ENCODE assay signal across 8 cellular contexts in genomic region chr2:157327621-157328102, GRCh38. TPM values are rescaled to one million over a fixed set of nuclear protein-coding genes. Genes with fewer than 3 reads are reported as not detected.
DNase-seq lines count a peak whose midpoint lies in the region; ATAC-seq and TF ChIP-seq lines count a peak whose summit lies in the region.

No MANE protein-coding gene starts in this region.

- H3K27ac Mint-ChIP-seq in activated CD4-positive, alpha-beta T cell treated with anti-CD3 and anti-CD28 coated beads for 36 hours = peak overlapping the region; percentile 72

- CTCF ChIA-PET in activated CD4-positive, alpha-beta T cell treated with anti-CD3 and anti-CD28 coated beads for 36 hours (lab: Charles Lee) = interaction anchor here (0.6 to 12.4 kb wide), 53 partner anchors 9 to 549 kb away, joined by 3 to 189 read pairs (median 6); partner anchors contain the start of gene ACVR1C

- TF ChIP-seq CTCF in AG10803 (conservative IDR thresholded peaks at IDR 0.05; ENCODE audit: low read length) (peak; percentile 97), choroid plexus epithelial cell (conservative IDR thresholded peaks at IDR 0.05; ENCODE audit: low read depth, low read length) (peak; percentile 97), left lung (IDR thresholded peaks at IDR 0.05) (peak; percentile 85 to 92)

- POLR2A ChIA-PET in activated CD4-positive, alpha-beta T cell treated with anti-CD3 and anti-CD28 coated beads for 36 hours (lab: Charles Lee) = interaction anchor here (0.5 to 3.3 kb wide), 4 partner anchors 85 to 143 kb away, joined by 3 to 16 read pairs (median 5); no protein-coding TSS in a partner anchor

- no peaks in the 10 kb centered on the region for H3K36me3 ChIP-seq in left lung

- intact Hi-C loops in activated CD4-positive, alpha-beta T cell treated with anti-CD3 and anti-CD28 coated beads for 36 hours (cut with DNase I, micrococcal nuclease) = loop anchor here (1.0 to 5.0 kb wide), 5 partner anchors 15 to 165 kb away; no protein-coding TSS in a partner anchor
- intact Hi-C loops in left lung (cut with DNase I) = no loop called here

- H3K27me3 Mint-ChIP-seq in activated CD4-positive, alpha-beta T cell treated with anti-CD3 and anti-CD28 coated beads for 36 hours = no peaks in the 10 kb centered on the region

- H3K4me1 Mint-ChIP-seq in activated CD4-positive, alpha-beta T cell treated with anti-CD3 and anti-CD28 coated beads for 36 hours = peaks cover 59% of the 10 kb centered on the region

- no peaks in the 10 kb centered on the region for H3K27me3 ChIP-seq in left lung

- no peak overlapping the region for H3K27ac ChIP-seq in left lung

- DNase-seq in AG10803 (ENCODE audit: low read depth) (peak; percentile 73), NCI-H446 (lab: John Stamatoyannopoulos, UW) (peak; percentile 34 to 80), choroid plexus epithelial cell (ENCODE audit: low read depth) (peak; percentile 86), left lung (peak; percentile 70 to 87)
- peak; percentile 95 for DNase-seq in activated CD4-positive, alpha-beta T cell treated with anti-CD3 and anti-CD28 coated beads for 36 hours
- DNase-seq in stimulated activated CD4-positive, alpha-beta T cell treated with anti-CD3 and anti-CD28 coated beads, TNF-alpha, amount 100 ng/mL, for 24 hours (ENCODE audit: low read depth in 3 of 3) = peak; percentile 80 to 89 (median 81)

- H3K36me3 Mint-ChIP-seq in activated CD4-positive, alpha-beta T cell treated with anti-CD3 and anti-CD28 coated beads for 36 hours (ENCODE audit: low read depth) = peaks cover 3% of the 10 kb centered on the region

- no peaks in the 10 kb centered on the region for H3K9me3 Mint-ChIP-seq in activated CD4-positive, alpha-beta T cell treated with anti-CD3 and anti-CD28 coated beads for 36 hours (ENCODE audit: low read depth)

- no peak overlapping the region for H3K4me3 ChIP-seq in AG10803 (ENCODE audit: low read length)
- no peak overlapping the region for H3K4me3 ChIP-seq in choroid plexus epithelial cell (ENCODE audit: low read depth, low read length)
- H3K4me3 ChIP-seq in left lung = no peak overlapping the region

- H3K4me1 ChIP-seq in left lung = peaks cover 0 to 6% of the 10 kb centered on the region in 2 donors

- no peaks in the 10 kb centered on the region for H3K9me3 ChIP-seq in left lung

- ATAC-seq in GM18873 (IDR thresholded peaks at IDR 0.05; ENCODE audit: low FRiP score, unreplicated experiment) (peak; percentile 94), HG03103 (IDR thresholded peaks at IDR 0.05; ENCODE audit: low read depth, unreplicated experiment) (peak; percentile 97), left lung (peak; percentile 95)
- ATAC-seq in activated CD4-positive, alpha-beta T cell treated with anti-CD3 and anti-CD28 coated beads for 36 hours = peak; percentile 91

- peak overlapping the region; percentile 29 for H3K4me3 Mint-ChIP-seq in activated CD4-positive, alpha-beta T cell treated with anti-CD3 and anti-CD28 coated beads for 36 hours

RNA-seq across cellular contexts. Expression of gene ERMN, which starts 2.0 kb away (rescaled TPM):
- 1 to 10 TPM; 1.0 to 1.8 TPM for total RNA-seq in activated CD4-positive, alpha-beta T cell treated with anti-CD3 and anti-CD28 coated beads for 36 hours
- total RNA-seq in left lung = under 1 TPM in 1 of 2 donors, not detected in 1; 0.37 TPM

Comparison
In these comparisons a context has a peak if more than half of its experiments do, and no peak if none do; other contexts are left out.
1. intact Hi-C loops: an anchor here in activated CD4-positive, alpha-beta T cell treated with anti-CD3 and anti-CD28 coated beads for 36 hours (1.0 to 5.0 kb wide); none called in left lung.